In genomic region chr16:3577302-3577752, GRCh38 we compare ENCODE assay signal across 8 cellular contexts. TPM values are rescaled to one million over a fixed set of nuclear protein-coding genes. Genes with fewer than 3 reads are reported as not detected.
DNase-seq lines count a peak whose midpoint lies in the region; ATAC-seq and TF ChIP-seq lines count a peak whose summit lies in the region.

Gene NLRC3 (minus strand): TSS chr16:3577403. CDS start chr16:3565036, 12,367 bp downstream.

- H3K4me3 ChIP-seq in prostate gland = peak within 1 kb of the TSS in 1 of 2 donors; percentile 13

- ATAC-seq in T-cell (replicated peaks in 1 of 4) = peak; percentile 53 to 69 (median 64)
- ATAC-seq in GM19467 (IDR thresholded peaks at IDR 0.05; ENCODE audit: unreplicated experiment) = no peak

- 49% methylated on average over 12 of the region's 18 CpGs for WGBS in prostate gland

- H3K27ac Mint-ChIP-seq in T-cell = peak within 1 kb of the TSS; percentile 97
- H3K27ac Mint-ChIP-seq in activated naive CD8-positive, alpha-beta T cell = peak within 1 kb of the TSS; percentile 93

- TF ChIP-seq POLR2A in GM15510 (IDR thresholded peaks at IDR 0.05; ENCODE audit: borderline replicate concordance, extremely low read depth, insufficient read length) = peak; percentile 59
- no peak for TF ChIP-seq POLR2A in prostate gland (IDR thresholded peaks at IDR 0.05)

- H3K4me3 Mint-ChIP-seq in T-cell = peak within 1 kb of the TSS; percentile 98 to 100 (median 98)
- peak within 1 kb of the TSS; percentile 92 for H3K4me3 Mint-ChIP-seq in activated naive CD8-positive, alpha-beta T cell

- no peaks in the 10 kb centered on the region for H3K27me3 ChIP-seq in prostate gland (replicated peaks; ENCODE audit: insufficient read depth)

- POLR2A ChIA-PET in T-cell (lab: Charles Lee) = no interaction called here

- TF ChIP-seq CTCF in prostate gland (IDR thresholded peaks at IDR 0.05) = no peak

- no peaks in the 10 kb centered on the region for H3K27me3 Mint-ChIP-seq in T-cell
- H3K27me3 Mint-ChIP-seq in activated naive CD8-positive, alpha-beta T cell = no peaks in the 10 kb centered on the region

- CTCF ChIA-PET in T-cell (lab: Charles Lee) = no interaction called here

- H3K36me3 ChIP-seq in prostate gland = no peaks in the 10 kb centered on the region

- no peak within 1 kb of the TSS for H3K27ac ChIP-seq in prostate gland

- peaks cover 56 to 67% (median 67%) of the 10 kb centered on the region in 3 donors for H3K4me1 Mint-ChIP-seq in T-cell
- peaks cover 54% of the 10 kb centered on the region for H3K4me1 Mint-ChIP-seq in activated naive CD8-positive, alpha-beta T cell (ENCODE audit: low read depth)

- intact Hi-C loops in prostate gland (cut with DNase I) = no loop called here

- no peaks in the 10 kb centered on the region for H3K9me3 ChIP-seq in prostate gland

- DNase-seq in T-cell (peak in 30 of 34 experiments; percentile 20 to 63 (median 38)), midbrain (lab: John Stamatoyannopoulos, UW) (no peak), prostate gland (ENCODE audit: low spot score) (no peak), NCI-H187 (lab: John Stamatoyannopoulos, UW) (no peak)
- peak; percentile 28 for DNase-seq in stimulated activated CD4-positive, alpha-beta T cell treated with anti-CD3 and anti-CD28 coated beads, Interleukin-12 subunit alpha, Interleukin-12 subunit beta, amount 100 ng/mL, for 4 hours

- H3K36me3 Mint-ChIP-seq in T-cell = peaks cover 13% of the 10 kb centered on the region
- peaks cover under 1% of the 10 kb centered on the region for H3K36me3 Mint-ChIP-seq in activated naive CD8-positive, alpha-beta T cell

- no peaks in the 10 kb centered on the region for H3K9me3 Mint-ChIP-seq in T-cell
- no peaks in the 10 kb centered on the region for H3K9me3 Mint-ChIP-seq in activated naive CD8-positive, alpha-beta T cell (ENCODE audit: low read depth)

- H3K4me1 ChIP-seq in prostate gland (replicated peaks) = no peaks in the 10 kb centered on the region

RNA-seq across cellular contexts. Expression of gene NLRC3, which starts in this region (rescaled TPM):
- total RNA-seq in T-cell (100 to 1,000 TPM in 3 of 5 donors, 10 to 100 TPM in 2; 75.6 to 178 (median 160) TPM), prostate gland (under 1 TPM; 0.85 to 0.87 TPM)

Comparison
In these comparisons a context has a peak if more than half of its experiments do, and no peak if none do; other contexts are left out.
1. RNA of gene NLRC3 (total RNA-seq): 75.6 to 178 TPM in T-cell; 0.85 to 0.87 TPM in prostate gland; every median in the first group is over 10 times any median in the second.
2. DNase-seq: peak in T-cell (30 of 34) and stimulated activated CD4-positive, alpha-beta T cell treated with anti-CD3 and anti-CD28 coated beads, Interleukin-12 subunit alpha, Interleukin-12 subunit beta, amount 100 ng/mL, for 4 hours (single experiment); none in midbrain (single experiment), prostate gland (single experiment) and NCI-H187 (0 of 2).